Comparison of ENCODE assay signal across 8 cellular contexts in genomic region chr11:124758355-124759267, GRCh38. TPM values are rescaled to one million over a fixed set of nuclear protein-coding genes. Genes with fewer than 3 reads are reported as not detected.
DNase-seq lines count a peak whose midpoint lies in the region; ATAC-seq and TF ChIP-seq lines count a peak whose summit lies in the region.

No MANE protein-coding gene starts in this region.

- DNase-seq in 8988T: peak; percentile 96
- DNase-seq in NCI-H345 treated with DMSO at 0.1 percent for 48 hours (lab: John Stamatoyannopoulos, UW; ENCODE audit: unreplicated experiment): peak; percentile 11
- peak; percentile 73 to 79 for DNase-seq in activated CD4-positive, alpha-beta T cell treated with anti-CD3 and anti-CD28 coated beads, Interleukin-2, amount 50 U/mL, for 48 hours
- peak; percentile 89 for DNase-seq in lower lobe of right lung
- DNase-seq in stimulated activated CD8-positive, alpha-beta memory T cell treated with anti-CD3 and anti-CD28 coated beads, Interleukin-15, amount 100 ng/mL, for 24 hours (ENCODE audit: low read depth): peak; percentile 13

- peaks cover 71% of the 10 kb centered on the region for H3K27me3 ChIP-seq in ectodermal cell (ENCODE audit: control insufficient read depth, insufficient read depth, low read length, poor library complexity, severe bottlenecking)
- peaks cover 42% of the 10 kb centered on the region for H3K27me3 ChIP-seq in lower lobe of right lung (ENCODE audit: low read depth)

- peak; percentile 62 for ATAC-seq in GM18498 (IDR thresholded peaks at IDR 0.05; ENCODE audit: unreplicated experiment)
- peak; percentile 56 for ATAC-seq in HG02885 (IDR thresholded peaks at IDR 0.05; ENCODE audit: poor library complexity, unreplicated experiment)
- ATAC-seq in lower lobe of right lung: peak; percentile 76 to 77

- H3K36me3 ChIP-seq in ectodermal cell (ENCODE audit: control insufficient read depth, insufficient read depth, low read length) (no peaks in the 10 kb centered on the region), lower lobe of right lung (peaks cover 32% of the 10 kb centered on the region)

- peak; percentile 83 for TF ChIP-seq CTCF in lower lobe of right lung (IDR thresholded peaks at IDR 0.05)

- H3K9me3 ChIP-seq in ectodermal cell (ENCODE audit: control insufficient read depth, low read length) (no peaks in the 10 kb centered on the region), lower lobe of right lung (no peaks in the 10 kb centered on the region)

- peaks cover 48% of the 10 kb centered on the region for H3K4me1 ChIP-seq in ectodermal cell (ENCODE audit: control insufficient read depth, insufficient read depth, low read length)
- peaks cover 71% of the 10 kb centered on the region for H3K4me1 ChIP-seq in lower lobe of right lung

- no peak overlapping the region for H3K27ac ChIP-seq in ectodermal cell (ENCODE audit: insufficient read depth, low read depth, low read length, poor library complexity, severe bottlenecking)
- H3K27ac ChIP-seq in lower lobe of right lung: peak overlapping the region; percentile 92

- intact Hi-C loops in lower lobe of right lung (cut with DNase I): no loop called here

- H3K4me3 ChIP-seq in ectodermal cell (ENCODE audit: insufficient read depth, low read depth, low read length): peak overlapping the region; percentile 31
- H3K4me3 ChIP-seq in lower lobe of right lung: peak overlapping the region; percentile 66

- 6 to 7% methylated on average over 53 of the region's 53 CpGs for WGBS in ectodermal cell, 2 experiments

RNA-seq across cellular contexts. Expression of gene ESAM, which starts 3.5 kb away (rescaled TPM):
- polyA plus RNA-seq in ectodermal cell (2013, experiment 1 of 4): 1.3 TPM
- 2.4 TPM for polyA plus RNA-seq in ectodermal cell (2013, experiment 2 of 4)
- 1.1 TPM for polyA plus RNA-seq in ectodermal cell (2013, experiment 3 of 4)
- 1.9 TPM for polyA plus RNA-seq in ectodermal cell (2013, experiment 4 of 4)
- 131 TPM for total RNA-seq in lower lobe of right lung

RNA-seq across cellular contexts. Expression of gene VSIG2, which starts 6.6 kb away (rescaled TPM):
- not detected for polyA plus RNA-seq in ectodermal cell (2013, experiment 1 of 4)
- polyA plus RNA-seq in ectodermal cell (2013, experiment 2 of 4): not detected
- not detected for polyA plus RNA-seq in ectodermal cell (2013, experiment 3 of 4)
- not detected for polyA plus RNA-seq in ectodermal cell (2013, experiment 4 of 4)
- total RNA-seq in lower lobe of right lung: 30.5 TPM

RNA-seq across cellular contexts. Expression of gene NRGN, which starts 18.9 kb away (rescaled TPM):
- 24.9 TPM for polyA plus RNA-seq in ectodermal cell (2013, experiment 1 of 4)
- polyA plus RNA-seq in ectodermal cell (2013, experiment 2 of 4): 18.2 TPM
- 18.8 TPM for polyA plus RNA-seq in ectodermal cell (2013, experiment 3 of 4)
- 20.1 TPM for polyA plus RNA-seq in ectodermal cell (2013, experiment 4 of 4)
- total RNA-seq in lower lobe of right lung: 99.1 TPM

RNA-seq across cellular contexts. Expression of gene MSANTD2, which starts 41.6 kb away (rescaled TPM):
- polyA plus RNA-seq in ectodermal cell (2013, experiment 1 of 4): 25.2 TPM
- polyA plus RNA-seq in ectodermal cell (2013, experiment 2 of 4): 20.1 TPM
- polyA plus RNA-seq in ectodermal cell (2013, experiment 3 of 4): 17.2 TPM
- 17.0 TPM for polyA plus RNA-seq in ectodermal cell (2013, experiment 4 of 4)
- 15.4 TPM for total RNA-seq in lower lobe of right lung

Comparison
In these comparisons a context has a peak if more than half of its experiments do, and no peak if none do; other contexts are left out.
1. DNase-seq: peak in every context shown above with its lines; median percentile 96 in 8988T; 89 in lower lobe of right lung; 76 in activated CD4-positive, alpha-beta T cell treated with anti-CD3 and anti-CD28 coated beads, Interleukin-2, amount 50 U/mL, for 48 hours; 13 in stimulated activated CD8-positive, alpha-beta memory T cell treated with anti-CD3 and anti-CD28 coated beads, Interleukin-15, amount 100 ng/mL, for 24 hours; 11 in NCI-H345 treated with DMSO at 0.1 percent for 48 hours.